In the genomic region with DNA sequence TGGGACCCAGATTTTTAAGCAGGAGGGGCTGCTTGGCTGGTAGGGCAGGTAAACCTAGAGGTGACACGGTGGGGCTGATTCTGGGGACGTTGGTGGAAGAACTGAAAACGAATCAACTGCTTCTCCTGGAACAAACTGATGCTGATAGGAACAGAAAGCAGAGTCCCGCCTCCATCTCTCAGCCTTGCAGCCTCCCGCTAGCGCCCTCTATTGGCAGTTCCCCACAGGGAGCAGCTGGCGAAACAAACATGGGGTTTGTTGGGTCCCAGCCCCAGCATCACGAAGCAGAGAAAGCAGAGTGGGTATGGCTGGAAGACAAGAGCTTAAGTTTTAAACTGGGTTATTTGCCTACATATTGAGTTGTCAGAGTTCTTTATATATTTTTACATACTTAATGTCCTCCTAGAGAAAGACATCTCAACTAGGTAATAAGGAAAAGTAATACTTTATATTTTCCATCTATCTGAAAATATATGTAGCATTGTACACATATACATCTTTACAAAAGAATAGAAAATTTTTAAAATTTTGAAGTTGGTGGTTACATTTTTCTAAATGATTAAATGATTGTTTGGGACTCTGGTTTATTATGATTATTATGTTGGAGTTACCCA, we compare ENCODE assay signal across 8 cellular contexts. TPM values are rescaled to one million over a fixed set of nuclear protein-coding genes. Genes with fewer than 3 reads are reported as not detected.
DNase-seq lines count a peak whose midpoint lies in the region; ATAC-seq and TF ChIP-seq lines count a peak whose summit lies in the region.

No MANE protein-coding gene starts in this region.

- ATAC-seq in GM18907 (IDR thresholded peaks at IDR 0.05; ENCODE audit: unreplicated experiment) (peak; percentile 65), WTC11 (peak; percentile 90)
- no peak for ATAC-seq in CD4-positive, alpha-beta T cell (ENCODE audit: poor library complexity)
- ATAC-seq in activated T-helper 17 cell treated with anti-CD3 and anti-CD28 coated beads, Interleukin-2, amount 50 U/mL, for 72 hours (replicated peaks), result no peak

- TF ChIP-seq CTCF in WTC11 (IDR thresholded peaks at IDR 0.05), result peak; percentile 79
- TF ChIP-seq CTCF in CD4-positive, alpha-beta T cell (IDR thresholded peaks at IDR 0.05), result no peak

- peak; percentile 53 for DNase-seq in COLO829 (ENCODE audit: low spot score)
- DNase-seq in Kasumi-1 (lab: John Stamatoyannopoulos, UW), result peak; percentile 44 to 53
- DNase-seq in WTC11 (ENCODE audit: low spot score), result peak; percentile 93
- DNase-seq in lung microvascular endothelial cell (ENCODE audit: low read depth in 2 of 2), result peak; percentile 37 to 45
- DNase-seq in CD4-positive, alpha-beta T cell, result no peak
- DNase-seq in hippocampal formation (lab: John Stamatoyannopoulos, UW), result no peak

- CTCF ChIA-PET in WTC11 (lab: Charles Lee), result interaction anchor here (0.5 to 3.9 kb wide), 26 partner anchors 9 to 1044 kb away, joined by 3 to 47 read pairs (median 4); no protein-coding TSS in a partner anchor
- CTCF ChIA-PET in CD4-positive, alpha-beta T cell (lab: Charles Lee), result no interaction called here

- POLR2A ChIA-PET in WTC11 (lab: Charles Lee), result interaction anchor here (1.9 kb wide), 1 partner anchor 14 kb away, joined by 5 read pairs; no protein-coding TSS in a partner anchor
- POLR2A ChIA-PET in CD4-positive, alpha-beta T cell (lab: Charles Lee), result no interaction called here

- no peaks in the 10 kb centered on the region for H3K9me3 ChIP-seq in CD4-positive, alpha-beta T cell (ENCODE audit: control insufficient read depth, low read length)

- no peak overlapping the region for H3K27ac ChIP-seq in CD4-positive, alpha-beta T cell (ENCODE audit: low read depth, low read length)

- no peak overlapping the region; the same call in 1 of the 2 replicates for H3K27ac Mint-ChIP-seq in WTC11
- no peak overlapping the region for H3K27ac Mint-ChIP-seq in CD4-positive, alpha-beta T cell
- no peak overlapping the region for H3K27ac Mint-ChIP-seq in activated T-helper 17 cell treated with anti-CD3 and anti-CD28 coated beads, Interleukin-2, amount 50 U/mL, for 72 hours

- no peaks in the 10 kb centered on the region for H3K36me3 Mint-ChIP-seq in WTC11
- no peaks in the 10 kb centered on the region for H3K36me3 Mint-ChIP-seq in CD4-positive, alpha-beta T cell (ENCODE audit: low read depth)
- no peaks in the 10 kb centered on the region for H3K36me3 Mint-ChIP-seq in activated T-helper 17 cell treated with anti-CD3 and anti-CD28 coated beads, Interleukin-2, amount 50 U/mL, for 72 hours (ENCODE audit: low read depth)

- no peaks in the 10 kb centered on the region for H3K27me3 Mint-ChIP-seq in WTC11 (ENCODE audit: low read depth)
- peaks cover 20% of the 10 kb centered on the region for H3K27me3 Mint-ChIP-seq in CD4-positive, alpha-beta T cell
- peaks cover 3% of the 10 kb centered on the region for H3K27me3 Mint-ChIP-seq in activated T-helper 17 cell treated with anti-CD3 and anti-CD28 coated beads, Interleukin-2, amount 50 U/mL, for 72 hours

- no peaks in the 10 kb centered on the region for H3K27me3 ChIP-seq in CD4-positive, alpha-beta T cell (ENCODE audit: control insufficient read depth, insufficient read depth, low read length)

- H3K9me3 Mint-ChIP-seq in WTC11, result 0 out of 2 replicates have a peak, but pooled peaks cover 9% of the 10 kb centered on the region
- H3K9me3 Mint-ChIP-seq in CD4-positive, alpha-beta T cell, result no peaks in the 10 kb centered on the region
- no peaks in the 10 kb centered on the region for H3K9me3 Mint-ChIP-seq in activated T-helper 17 cell treated with anti-CD3 and anti-CD28 coated beads, Interleukin-2, amount 50 U/mL, for 72 hours

- peaks cover 33% of the 10 kb centered on the region for H3K4me1 Mint-ChIP-seq in WTC11
- H3K4me1 Mint-ChIP-seq in CD4-positive, alpha-beta T cell (ENCODE audit: low read depth), result no peaks in the 10 kb centered on the region
- no peaks in the 10 kb centered on the region for H3K4me1 Mint-ChIP-seq in activated T-helper 17 cell treated with anti-CD3 and anti-CD28 coated beads, Interleukin-2, amount 50 U/mL, for 72 hours

- no peak overlapping the region for H3K4me3 Mint-ChIP-seq in WTC11
- no peak overlapping the region for H3K4me3 Mint-ChIP-seq in CD4-positive, alpha-beta T cell
- no peak overlapping the region for H3K4me3 Mint-ChIP-seq in activated T-helper 17 cell treated with anti-CD3 and anti-CD28 coated beads, Interleukin-2, amount 50 U/mL, for 72 hours

- intact Hi-C loops in CD4-positive, alpha-beta T cell (cut with DNase I, micrococcal nuclease), result no loop called here

TF ChIP-seq in WTC11, 78 proteins besides CTCF, POLR2A, EP300 and RAD21:
- TF ChIP-seq SP1 (CRISPR knock-in tag; conservative IDR thresholded peaks at IDR 0.05), result 0 out of 2 replicates have a peak, but pooled peaks have one; percentile 27
- TF ChIP-seq FOXK1 (CRISPR knock-in tag; IDR thresholded peaks at IDR 0.05), result no peak

RNA-seq across cellular contexts. Expression of a gene that starts 42.3 kb away (rescaled TPM):
- total RNA-seq in WTC11 (2021) (1.2 to 1.7 TPM (median 1.4 TPM) in 3 replicates), lung microvascular endothelial cell (not detected in 2 replicates)
- total RNA-seq in CD4-positive, alpha-beta T cell, result not detected
- total RNA-seq in activated T-helper 17 cell treated with anti-CD3 and anti-CD28 coated beads, Interleukin-2, amount 50 U/mL, for 72 hours, result not detected

Comparison
In these comparisons a context has a peak if more than half of its experiments do, and no peak if none do; other contexts are left out.
1. DNase-seq: peak in COLO829 (single experiment), Kasumi-1 (2 of 2), WTC11 (single experiment) and lung microvascular endothelial cell (2 of 2); none in CD4-positive, alpha-beta T cell (0 of 10) and hippocampal formation (0 of 2).
2. ATAC-seq: peak in GM18907 (single experiment) and WTC11 (single experiment); none in CD4-positive, alpha-beta T cell (single experiment) and activated T-helper 17 cell treated with anti-CD3 and anti-CD28 coated beads, Interleukin-2, amount 50 U/mL, for 72 hours (single experiment).